ENCODE assay signal across 1 cellular context in genomic region chr2:158505448-158505934, GRCh38.
TF ChIP-seq lines count a peak whose summit lies in the region.

No MANE protein-coding gene starts in this region.

TF ChIP-seq in K562, 482 proteins besides CTCF, POLR2A, EP300 and RAD21 (continued from another document and continues in another):
- TF ChIP-seq MAFG (tag; conservative IDR thresholded peaks at IDR 0.05) = peak; percentile 99
- TF ChIP-seq THRB (CRISPR knock-in tag; conservative IDR thresholded peaks at IDR 0.05) = 0 out of 2 replicates have a peak, but pooled peaks have one; percentile 61
- TF ChIP-seq CHAMP1 (IDR thresholded peaks at IDR 0.05) = peak; percentile 67; the same call in 1 of the 2 replicates
- no peak for TF ChIP-seq HNRNPL (IDR thresholded peaks at IDR 0.05; ENCODE audit: low read depth, low read length)
- TF ChIP-seq TFAM (CRISPR knock-in tag; conservative IDR thresholded peaks at IDR 0.05) = no peak
- TF ChIP-seq IRF9 (tag; IDR thresholded peaks at IDR 0.05) = no peak
- peak; percentile 62 to 73; a peak in 2 of 4 replicates for TF ChIP-seq MLLT1 (IDR thresholded peaks at IDR 0.05)
- TF ChIP-seq STAT5A (IDR thresholded peaks at IDR 0.05; ENCODE audit: borderline replicate concordance, low read length) = peak; percentile 28; the same call in 1 of the 2 replicates
- TF ChIP-seq TRIM28 (IDR thresholded peaks at IDR 0.05) = 0 out of 2 replicates have a peak, but pooled peaks have one; percentile 55
- no peak for TF ChIP-seq HIVEP1 (CRISPR knock-in tag; IDR thresholded peaks at IDR 0.05)
- no peak for TF ChIP-seq ZNF280B (CRISPR knock-in tag; IDR thresholded peaks at IDR 0.05)
- no peak for TF ChIP-seq CREB1 (IDR thresholded peaks at IDR 0.05)
- no peak for TF ChIP-seq CREB1 (CRISPR knock-in tag; IDR thresholded peaks at IDR 0.05)
- no peak for TF ChIP-seq SPI1 (IDR thresholded peaks at IDR 0.05; ENCODE audit: borderline replicate concordance, low read depth, low read length)
- no peak for TF ChIP-seq SP1 (CRISPR knock-in tag; IDR thresholded peaks at IDR 0.05)
- no peak for TF ChIP-seq SIRT6 (IDR thresholded peaks at IDR 0.05; ENCODE audit: low read depth, low read length)
- TF ChIP-seq CBX5 (IDR thresholded peaks at IDR 0.05; ENCODE audit: borderline replicate concordance, low read depth) = no peak
- TF ChIP-seq CBX1 (IDR thresholded peaks at IDR 0.05; ENCODE audit: low read depth) = no peak
- TF ChIP-seq ZBTB34 (CRISPR knock-in tag; IDR thresholded peaks at IDR 0.05) = no peak
- no peak for TF ChIP-seq KHSRP (IDR thresholded peaks at IDR 0.05)
- TF ChIP-seq ZNF398 (CRISPR knock-in tag; IDR thresholded peaks at IDR 0.05) = no peak
- no peak; the same call in 1 of the 2 replicates for TF ChIP-seq CC2D1A (IDR thresholded peaks at IDR 0.05)
- no peak for TF ChIP-seq ZNF609 (CRISPR knock-in tag; IDR thresholded peaks at IDR 0.05; ENCODE audit: borderline replicate concordance)
- TF ChIP-seq NCOR1 (IDR thresholded peaks at IDR 0.05) = peak; percentile 78
- TF ChIP-seq ZNF76 (CRISPR knock-in tag; IDR thresholded peaks at IDR 0.05; ENCODE audit: borderline replicate concordance) = no peak
- TF ChIP-seq E2F8 (IDR thresholded peaks at IDR 0.05; ENCODE audit: low read depth, partially characterized antibody) = no peak
- TF ChIP-seq PKNOX1 (IDR thresholded peaks at IDR 0.05) = peak; percentile 72
- TF ChIP-seq HNRNPLL (IDR thresholded peaks at IDR 0.05; ENCODE audit: low read depth, low read length, poor library complexity, severe bottlenecking) = no peak
- no peak for TF ChIP-seq HINFP (tag; conservative IDR thresholded peaks at IDR 0.05; ENCODE audit: low read depth)
- peak; percentile 52 for TF ChIP-seq SMARCC2 (IDR thresholded peaks at IDR 0.05; ENCODE audit: low read depth)
- no peak for TF ChIP-seq E2F5 (CRISPR knock-in tag; IDR thresholded peaks at IDR 0.05)
- no peak for TF ChIP-seq FUS (optimal IDR thresholded peaks at IDR 0.05; ENCODE audit: low read depth, low read length)
- TF ChIP-seq HCFC1 (IDR thresholded peaks at IDR 0.05; ENCODE audit: low read depth, low read length) = no peak
- no peak for TF ChIP-seq NCOA6 (IDR thresholded peaks at IDR 0.05)
- peak; percentile 21; the same call in 1 of the 2 replicates for TF ChIP-seq SUPT5H (IDR thresholded peaks at IDR 0.05)
